In the genomic region with DNA sequence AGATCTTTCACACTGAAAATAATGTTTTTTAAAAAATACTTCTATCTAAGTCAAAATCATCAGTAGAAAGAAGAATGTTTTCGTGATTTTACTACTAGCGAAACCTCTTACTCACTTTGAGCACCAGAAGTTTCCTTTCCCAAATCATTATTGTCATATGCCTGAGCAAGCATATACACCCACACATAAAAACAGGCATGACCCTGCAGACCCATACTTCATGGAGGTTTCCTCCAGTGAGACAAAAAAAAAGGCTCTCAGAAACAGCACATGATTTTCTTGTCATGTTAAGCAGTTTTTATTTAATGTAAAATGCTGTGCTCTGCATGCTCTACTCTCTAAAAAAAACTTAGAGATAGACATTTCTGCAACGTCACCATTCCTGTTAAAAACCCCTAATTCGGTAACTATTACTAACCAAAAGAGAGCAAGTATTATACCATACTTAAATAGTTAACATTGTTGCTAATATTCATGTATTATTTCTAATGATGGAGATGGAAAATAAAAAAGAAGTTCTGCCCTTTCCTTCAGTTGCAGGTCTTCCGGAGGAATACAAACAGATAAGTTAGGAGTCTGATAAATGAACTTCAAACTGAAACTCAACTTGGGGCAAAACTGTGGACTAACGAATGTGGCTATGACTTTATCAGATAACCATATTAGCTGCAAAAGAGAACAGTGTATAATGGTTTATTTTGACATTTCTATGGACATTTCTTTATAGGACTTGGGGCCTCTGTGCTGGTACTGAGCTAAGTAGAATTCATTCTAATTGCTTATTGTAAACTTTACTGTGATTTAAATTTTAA, we compare ENCODE assay signal across 12 cellular contexts. TPM values are rescaled to one million over a fixed set of nuclear protein-coding genes. Genes with fewer than 3 reads are reported as not detected.
DNase-seq lines count a peak whose midpoint lies in the region; ATAC-seq and TF ChIP-seq lines count a peak whose summit lies in the region.
"Had no signal": no experiment of that assay in that cellular context is flagged by ENCODE, and none has a peak within 500 bp of the region (broad histone marks: within the 10 kb centered on the region; RNA-seq: fewer than 3 reads in every experiment).

No MANE protein-coding gene starts in this region.

- peaks cover 30% of the 10 kb centered on the region for H3K4me1 ChIP-seq in OCI-LY3 (ENCODE audit: low read length)
- H3K4me1 ChIP-seq in right lobe of liver = no peaks in the 10 kb centered on the region

- H3K27ac ChIP-seq in OCI-LY3 (ENCODE audit: low read length) (peak overlapping the region; percentile 82), right lobe of liver (peak overlapping the region in 1 of 3 donors; percentile 11)

- no peaks in the 10 kb centered on the region for H4K20me1 ChIP-seq in OCI-LY3 (ENCODE audit: insufficient read depth, low read length)

- no peak for TF ChIP-seq POLR2A in right lobe of liver (IDR thresholded peaks at IDR 0.05)

- H3K9ac ChIP-seq in OCI-LY3 (ENCODE audit: low read length) = peak overlapping the region; percentile 55
- H3K9ac ChIP-seq: SK-N-SH had no signal

- TF ChIP-seq CTCF in OCI-LY3 (IDR thresholded peaks at IDR 0.05; ENCODE audit: low read depth, low read length) = no peak
- no peak for TF ChIP-seq CTCF in right lobe of liver (IDR thresholded peaks at IDR 0.05)
- TF ChIP-seq CTCF in GM13976 (IDR thresholded peaks at IDR 0.05; ENCODE audit: borderline replicate concordance, control extremely low read depth, extremely low read depth, insufficient read depth, missing control alignments) = no peak

- H3K79me2 ChIP-seq in OCI-LY3 (ENCODE audit: low read length) = peaks cover 65% of the 10 kb centered on the region

- H2AFZ ChIP-seq in OCI-LY3 (ENCODE audit: low read depth, low read length) = no peak overlapping the region

- in situ Hi-C loops in GM13976 (cut with MboI; ENCODE audit: low sequenced_read_pairs, unreplicated experiment) = no loop called here

- WGBS in right lobe of liver (ENCODE audit: insufficient coverage, low coverage, low lambda C conversion rate, missing lambda C conversion rate) = 35% methylated on average over 6 of the region's 6 CpGs

- H3K4me2 ChIP-seq in OCI-LY3 (ENCODE audit: low read length) = peak overlapping the region; percentile 82
- H3K4me2 ChIP-seq: SK-N-SH had no signal

- DNase-seq in right lobe of liver (no peak), NCI-H82 treated with DMSO at 0.1 percent for 48 hours (lab: John Stamatoyannopoulos, UW; ENCODE audit: unreplicated experiment) (no peak), DMS53 (lab: John Stamatoyannopoulos, UW) (no peak), activated gamma-delta T cell (lab: John Stamatoyannopoulos, UW) (no peak), GM13976 (ENCODE audit: low spot score) (no peak)
- DNase-seq: anterior cingulate cortex, mammary epithelial cell, NCI-H1436 treated with DMSO at 0.1 percent for 48 hours, SK-N-SH had no signal

- H3K4me3 ChIP-seq in OCI-LY3 (ENCODE audit: low read length) (peak overlapping the region; percentile 68), right lobe of liver (no peak overlapping the region)

- H3K9me3 ChIP-seq in OCI-LY3 (ENCODE audit: insufficient read depth, low read length) (peaks cover 33% of the 10 kb centered on the region; the same call in 1 of the 2 replicates), right lobe of liver (no peaks in the 10 kb centered on the region)
- H3K9me3 ChIP-seq: SK-N-SH had no signal

- ATAC-seq in GM18502 (IDR thresholded peaks at IDR 0.05; ENCODE audit: poor library complexity, unreplicated experiment) (peak; percentile 82), GM21390 (IDR thresholded peaks at IDR 0.05; ENCODE audit: unreplicated experiment) (peak; percentile 66), right lobe of liver (peak; percentile 30 to 69 (median 56))

- intact Hi-C loops in right lobe of liver (cut with DNase I) = no loop called here

- H3K36me3 ChIP-seq in OCI-LY3 (replicated peaks; ENCODE audit: low read depth, low read length) (peaks cover 56% of the 10 kb centered on the region), right lobe of liver (no peaks in the 10 kb centered on the region)

- H3K27me3 ChIP-seq in OCI-LY3 (ENCODE audit: low read depth, low read length) (no peaks in the 10 kb centered on the region), right lobe of liver (no peaks in the 10 kb centered on the region)

RNA-seq across cellular contexts. Expression of a gene that starts 15.9 kb away (rescaled TPM):
- 1 to 10 TPM in 2 of 6 experiments, under 1 TPM in 4; 0.44 to 1.4 (median 0.86) TPM for total RNA-seq in right lobe of liver

RNA-seq across cellular contexts. Expression of a gene that starts 31.8 kb away (rescaled TPM):
- 10 to 100 TPM in 2 of 6 experiments, 1 to 10 TPM in 4; 3.7 to 16.2 (median 7.5) TPM for total RNA-seq in right lobe of liver
